In genomic region chr2:170929686-170930050, GRCh38 we compare ENCODE assay signal across 8 cellular contexts. TPM values are rescaled to one million over a fixed set of nuclear protein-coding genes. Genes with fewer than 3 reads are reported as not detected.
A peak's percentile ranks its signal among the peaks of the same experiment; 100 is the strongest.
DNase-seq lines count a peak whose midpoint lies in the region; ATAC-seq and TF ChIP-seq lines count a peak whose summit lies in the region.

No MANE protein-coding gene starts in this region.

- H3K4me1 ChIP-seq in skeletal muscle tissue (ENCODE audit: control insufficient read depth in 3 of 3, insufficient read depth in 3 of 3, low read length in 3 of 3): peaks cover 11 to 30% (median 20%) of the 10 kb centered on the region in 3 donors

- ATAC-seq in GM18502 (IDR thresholded peaks at IDR 0.05; ENCODE audit: poor library complexity, unreplicated experiment) (peak; percentile 11), HG03460 (IDR thresholded peaks at IDR 0.05; ENCODE audit: unreplicated experiment) (peak; percentile 14), SK-N-SH treated with all-trans-retinoic acid at 6 μM for 48 hours (peak; percentile 25)

- DNase-seq in AG04449 (ENCODE audit: low read depth, low spot score) (no peak), GF-D8 (lab: John Stamatoyannopoulos, UW) (no peak)

- H3K27ac ChIP-seq in skeletal muscle tissue (ENCODE audit: low read depth, low read length): peak overlapping the region; percentile 91

- H3K27me3 ChIP-seq in skeletal muscle tissue (ENCODE audit: control insufficient read depth in 3 of 3, insufficient read depth in 3 of 3, low read length in 3 of 3): no peaks in the 10 kb centered on the region

- TF ChIP-seq CTCF in AG04449 (IDR thresholded peaks at IDR 0.05; ENCODE audit: insufficient read depth, low read length, missing control alignments) (no peak), brain (conservative IDR thresholded peaks at IDR 0.05) (no peak)

- no peaks in the 10 kb centered on the region for H3K9me3 ChIP-seq in iPS-18c (ENCODE audit: control insufficient read depth, insufficient read depth, low read length)
- no peaks in the 10 kb centered on the region for H3K9me3 ChIP-seq in skeletal muscle tissue (ENCODE audit: control insufficient read depth in 3 of 3, low read length in 3 of 3)

- H3K27me3 Mint-ChIP-seq in brain: peaks cover 6% of the 10 kb centered on the region

- H3K9me3 Mint-ChIP-seq in brain: peaks cover 3 to 9% (median 5%) of the 10 kb centered on the region in 5 experiments

- H3K27ac Mint-ChIP-seq in brain: peak overlapping the region; percentile 87 to 96 (median 95)

- H3K36me3 Mint-ChIP-seq in brain: peaks cover 12% of the 10 kb centered on the region

- peak overlapping the region; percentile 90 for H3K4me3 ChIP-seq in AG04449 (ENCODE audit: low read depth, low read length)
- peak overlapping the region; percentile 92 for H3K4me3 ChIP-seq in iPS-18c (ENCODE audit: insufficient read depth, low read depth, low read length)
- peak overlapping the region; percentile 90 to 97 (median 92) for H3K4me3 ChIP-seq in skeletal muscle tissue (ENCODE audit: low read length in 3 of 3)

- CTCF ChIA-PET in AG04449 (lab: Yijun Ruan, JAX): interaction anchor here (0.7 to 5.8 kb wide), 25 partner anchors 10 to 1433 kb away, joined by 3 to 57 read pairs (median 5); no protein-coding TSS in a partner anchor

- H3K4me3 Mint-ChIP-seq in brain: peak overlapping the region; percentile 94 to 97 (median 95)

- H3K36me3 ChIP-seq in skeletal muscle tissue (ENCODE audit: control insufficient read depth in 3 of 3, insufficient read depth in 3 of 3, low read length in 3 of 3): no peaks in the 10 kb centered on the region

- POLR2A ChIA-PET in AG04449 (lab: Yijun Ruan, JAX): interaction anchor here (0.6 to 1.6 kb wide), 4 partner anchors 8 to 500 kb away, joined by 3 to 6 read pairs (median 3); no protein-coding TSS in a partner anchor

- peak overlapping the region; percentile 89 to 90 (median 89) for H3K9ac ChIP-seq in skeletal muscle tissue (ENCODE audit: low read depth in 1 of 3, low read length in 3 of 3)

- H3K4me1 Mint-ChIP-seq in brain: peaks cover 56% of the 10 kb centered on the region

TF ChIP-seq in SK-N-SH treated with all-trans-retinoic acid at 6 μM for 48 hours, 23 proteins besides CTCF, POLR2A, EP300 and RAD21:
- TF ChIP-seq, protein P1, sequence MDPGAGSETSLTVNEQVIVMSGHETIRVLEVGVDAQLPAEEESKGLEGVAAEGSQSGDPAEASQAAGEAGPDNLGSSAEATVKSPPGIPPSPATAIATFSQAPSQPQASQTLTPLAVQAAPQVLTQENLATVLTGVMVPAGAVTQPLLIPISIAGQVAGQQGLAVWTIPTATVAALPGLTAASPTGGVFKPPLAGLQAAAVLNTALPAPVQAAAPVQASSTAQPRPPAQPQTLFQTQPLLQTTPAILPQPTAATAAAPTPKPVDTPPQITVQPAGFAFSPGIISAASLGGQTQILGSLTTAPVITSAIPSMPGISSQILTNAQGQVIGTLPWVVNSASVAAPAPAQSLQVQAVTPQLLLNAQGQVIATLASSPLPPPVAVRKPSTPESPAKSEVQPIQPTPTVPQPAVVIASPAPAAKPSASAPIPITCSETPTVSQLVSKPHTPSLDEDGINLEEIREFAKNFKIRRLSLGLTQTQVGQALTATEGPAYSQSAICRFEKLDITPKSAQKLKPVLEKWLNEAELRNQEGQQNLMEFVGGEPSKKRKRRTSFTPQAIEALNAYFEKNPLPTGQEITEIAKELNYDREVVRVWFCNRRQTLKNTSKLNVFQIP (CRISPR knock-in tag; IDR thresholded peaks at IDR 0.05; ENCODE audit: borderline replicate concordance, low read depth): no peak
- TF ChIP-seq ZNF565 (CRISPR knock-in tag; conservative IDR thresholded peaks at IDR 0.05; ENCODE audit: low read depth): no peak
- no peak for TF ChIP-seq TCF4 (CRISPR knock-in tag; IDR thresholded peaks at IDR 0.05; ENCODE audit: borderline replicate concordance)
- TF ChIP-seq GLIS3 (CRISPR knock-in tag; IDR thresholded peaks at IDR 0.05): no peak
- no peak for TF ChIP-seq RARB (CRISPR knock-in tag; IDR thresholded peaks at IDR 0.05)
- no peak for TF ChIP-seq ZNF70 (CRISPR knock-in tag; IDR thresholded peaks at IDR 0.05)
- TF ChIP-seq ZFP30 (CRISPR knock-in tag; IDR thresholded peaks at IDR 0.05): no peak
- no peak for TF ChIP-seq ZNF8 (CRISPR knock-in tag; IDR thresholded peaks at IDR 0.05)
- no peak for TF ChIP-seq PPARA (CRISPR knock-in tag; IDR thresholded peaks at IDR 0.05; ENCODE audit: borderline replicate concordance)
- no peak for TF ChIP-seq TSHZ2 (CRISPR knock-in tag; IDR thresholded peaks at IDR 0.05)
- TF ChIP-seq ISL1 (CRISPR knock-in tag; IDR thresholded peaks at IDR 0.05): no peak
- TF ChIP-seq ZFP3 (CRISPR knock-in tag; IDR thresholded peaks at IDR 0.05): no peak
- TF ChIP-seq TOX (CRISPR knock-in tag; IDR thresholded peaks at IDR 0.05; ENCODE audit: borderline replicate concordance): no peak
- no peak for TF ChIP-seq OSR1 (CRISPR knock-in tag; IDR thresholded peaks at IDR 0.05)
- TF ChIP-seq ESRRG (CRISPR knock-in tag; IDR thresholded peaks at IDR 0.05): no peak
- TF ChIP-seq, protein P2, sequence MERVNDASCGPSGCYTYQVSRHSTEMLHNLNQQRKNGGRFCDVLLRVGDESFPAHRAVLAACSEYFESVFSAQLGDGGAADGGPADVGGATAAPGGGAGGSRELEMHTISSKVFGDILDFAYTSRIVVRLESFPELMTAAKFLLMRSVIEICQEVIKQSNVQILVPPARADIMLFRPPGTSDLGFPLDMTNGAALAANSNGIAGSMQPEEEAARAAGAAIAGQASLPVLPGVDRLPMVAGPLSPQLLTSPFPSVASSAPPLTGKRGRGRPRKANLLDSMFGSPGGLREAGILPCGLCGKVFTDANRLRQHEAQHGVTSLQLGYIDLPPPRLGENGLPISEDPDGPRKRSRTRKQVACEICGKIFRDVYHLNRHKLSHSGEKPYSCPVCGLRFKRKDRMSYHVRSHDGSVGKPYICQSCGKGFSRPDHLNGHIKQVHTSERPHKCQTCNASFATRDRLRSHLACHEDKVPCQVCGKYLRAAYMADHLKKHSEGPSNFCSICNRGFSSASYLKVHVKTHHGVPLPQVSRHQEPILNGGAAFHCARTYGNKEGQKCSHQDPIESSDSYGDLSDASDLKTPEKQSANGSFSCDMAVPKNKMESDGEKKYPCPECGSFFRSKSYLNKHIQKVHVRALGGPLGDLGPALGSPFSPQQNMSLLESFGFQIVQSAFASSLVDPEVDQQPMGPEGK (CRISPR knock-in tag; IDR thresholded peaks at IDR 0.05; ENCODE audit: borderline replicate concordance): no peak
- no peak for TF ChIP-seq CSDC2 (CRISPR knock-in tag; IDR thresholded peaks at IDR 0.05)

RNA-seq across cellular contexts. Expression of gene GORASP2, which starts 0.6 kb away (rescaled TPM):
- polyA plus RNA-seq in brain (ENCODE audit: insufficient read depth, low read depth, low replicate concordance): 64.6 TPM
- total RNA-seq in skeletal muscle tissue: 22.4 TPM
